ENCODE assay signal across 25 cellular contexts in the genomic region with DNA sequence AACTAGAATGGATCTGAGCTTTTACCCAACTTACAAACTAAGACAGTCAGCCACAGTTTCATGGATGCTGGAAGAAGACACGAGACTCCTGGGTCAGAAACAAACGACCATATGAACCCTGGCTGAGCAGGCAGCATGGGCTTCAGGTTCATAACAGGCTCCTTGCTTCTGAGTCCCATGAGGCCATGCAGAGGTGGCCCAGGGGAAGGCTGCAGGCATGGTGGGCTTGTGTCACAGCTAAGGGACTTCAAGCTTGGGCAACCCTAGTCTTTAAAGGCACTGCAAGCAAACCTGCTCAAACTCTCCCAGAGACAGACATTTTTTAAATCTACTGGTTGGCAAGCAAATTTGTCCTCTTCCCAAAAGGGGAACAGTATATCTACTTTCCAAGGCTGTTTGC.
"Had no signal": no experiment of that assay in that cellular context is flagged by ENCODE, and none has a peak within 500 bp of the region (broad histone marks: within the 10 kb centered on the region; RNA-seq: fewer than 3 reads in every experiment).

No MANE protein-coding gene starts in this region.

- H3K4me3 ChIP-seq: pancreas, psoas muscle, right lobe of liver, sigmoid colon, stomach, thoracic aorta, thyroid gland, tibial nerve, upper lobe of left lung, vagina had no signal

- DNase-seq: nephron progenitor cell; nucleus accumbens; pancreas; psoas muscle; right cardiac atrium; right lobe of liver; sigmoid colon; small intestine; stimulated activated CD4-positive, alpha-beta T cell treated with anti-CD3 and anti-CD28 coated beads, Interleukin-15, amount 100 ng/mL, for 24 hours; stimulated activated CD4-positive, alpha-beta T cell treated with anti-CD3 and anti-CD28 coated beads, Interleukin-2, amount 100 ng/mL, for 24 hours; stimulated activated CD4-positive, alpha-beta T cell treated with anti-CD3 and anti-CD28 coated beads, Interleukin-2, amount 100 ng/mL, for 48 hours; stimulated activated CD4-positive, alpha-beta T cell treated with anti-CD3 and anti-CD28 coated beads, Interleukin-4, amount 100 ng/mL, for 24 hours; stimulated activated naive B cell treated with anti-CD40 and anti-IgM and Interleukin-4, amounts not matched to agents 10 μg/mL and 1 μg/mL and 100 μg/mL, for 72 hours; stimulated activated naive CD4-positive, alpha-beta T cell treated with Interleukin-2 at 50 U/mL for 16 hours; stomach; thyroid gland; trophoblast cell; upper lobe of left lung had no signal

- ATAC-seq: natural killer cell treated with Interleukin-12 subunit alpha and Interleukin-12 subunit beta and Interleukin-15 and Interleukin-18, amount 100 ng/mL, for 72 hours; pancreas; psoas muscle; right cardiac atrium; stimulated activated effector memory CD8-positive, alpha-beta T cell treated with anti-CD3 and anti-CD28 coated beads, Interleukin-12 subunit alpha, Interleukin-12 subunit beta, amount 100 ng/mL, for 72 hours; stimulated activated naive B cell treated with anti-CD40 and anti-IgM and Interleukin-4, amounts not matched to agents 10 μg/mL and 1 μg/mL and 100 μg/mL, for 72 hours had no signal

- FAIRE-seq: small intestine, urothelium cell line had no signal

- H3K27me3 ChIP-seq: right lobe of liver, thyroid gland, vagina had no signal

- H3K36me3 ChIP-seq: neutrophil, pancreas, right lobe of liver, sigmoid colon, stomach, thoracic aorta, thyroid gland, tibial nerve, upper lobe of left lung, vagina had no signal
